Comparison of ENCODE assay signal across 14 cellular contexts in genomic region chr22:46120420-46120737, GRCh38.
"Had no signal": no experiment of that assay in that cellular context is flagged by ENCODE, and none has a peak within 500 bp of the region (broad histone marks: within the 10 kb centered on the region; RNA-seq: fewer than 3 reads in every experiment).

No MANE protein-coding gene starts in this region.

- DNase-seq: activated effector memory CD4-positive, alpha-beta T cell treated with anti-CD3 and anti-CD28 coated beads, Interleukin-2, amount 50 U/mL, for 16 hours; activated T-cell treated with anti-CD3 and anti-CD28 coated beads, Interleukin-2, amount 50 U/mL, for 4 hours; islet precursor cell; mesendoderm; trophoblast cell had no signal

- FAIRE-seq: bronchial epithelial cell, endometrium, frontal cortex had no signal

- H3K27me3 ChIP-seq: heart right ventricle had no signal

- H3K4me3 ChIP-seq: heart right ventricle, smooth muscle cell had no signal

- ATAC-seq: activated naive CD4-positive, alpha-beta T cell treated with anti-CD3 and anti-CD28 coated beads, Interleukin-2, amount 50 U/mL, for 72 hours; activated T-cell treated with anti-CD3 and anti-CD28 coated beads, Interleukin-2, amount 50 U/mL, for 4 hours; esophagus mucosa; heart right ventricle; left lobe of liver; stimulated activated effector memory CD8-positive, alpha-beta T cell treated with anti-CD3 and anti-CD28 coated beads, Interleukin-12 subunit alpha, Interleukin-12 subunit beta, amount 100 ng/mL, for 72 hours had no signal

- H3K4me2 ChIP-seq: smooth muscle cell had no signal

- H3K9me3 ChIP-seq: heart right ventricle had no signal

- H3K36me3 ChIP-seq: heart right ventricle had no signal
